8 cellular contexts compared by ENCODE assay signal in genomic region chr3:61251174-61251972, GRCh38. TPM values are rescaled to one million over a fixed set of nuclear protein-coding genes. Genes with fewer than 3 reads are reported as not detected.
DNase-seq lines count a peak whose midpoint lies in the region; ATAC-seq and TF ChIP-seq lines count a peak whose summit lies in the region.

TSS of gene FHIT (minus strand) at chr3:61251452.

- in situ Hi-C loops in GM13976 (cut with MboI; ENCODE audit: low sequenced_read_pairs, unreplicated experiment): no loop called here

- peak within 1 kb of the TSS; percentile 53 to 93 (median 86) for H3K27ac ChIP-seq in heart right ventricle

- no peaks in the 10 kb centered on the region for H3K9me3 ChIP-seq in heart right ventricle

- peak within 1 kb of the TSS; percentile 89 for H3K27ac Mint-ChIP-seq in type B pancreatic cell

- DNase-seq in GM13976 (ENCODE audit: low spot score) (peak; percentile 90), NCI-H1436 treated with DMSO at 0.1 percent for 48 hours (lab: John Stamatoyannopoulos, UW) (peak; percentile 35), T-helper 1 cell (peak; percentile 70 to 93 (median 81)), amniotic epithelial cell (ENCODE audit: low read depth) (peak; percentile 84), heart right ventricle (peak; percentile 95), pons (ENCODE audit: low spot score) (peak; percentile 97), type B pancreatic cell (ENCODE audit: extremely low spot score, unreplicated experiment) (peak; percentile 92)

- TF ChIP-seq CTCF in GM13976 (IDR thresholded peaks at IDR 0.05; ENCODE audit: borderline replicate concordance, control extremely low read depth, extremely low read depth, insufficient read depth, missing control alignments) (no peak), heart right ventricle (IDR thresholded peaks at IDR 0.05) (peak in 1 of 9 donors; percentile 19), type B pancreatic cell (conservative IDR thresholded peaks at IDR 0.05) (peak; percentile 30)

- H3K4me1 Mint-ChIP-seq in type B pancreatic cell (ENCODE audit: unreplicated experiment): peaks cover 33% of the 10 kb centered on the region

- WGBS in heart right ventricle, 2 donors: 0 to 1% methylated on average over 41 of the region's 41 CpGs

- H3K36me3 Mint-ChIP-seq in type B pancreatic cell: no peaks in the 10 kb centered on the region

- intact Hi-C loops in heart right ventricle (cut with DNase I): loop anchor here in 2 of 10 donors (2.0 to 10.0 kb wide), 2 partner anchors 97 to 933 kb away; no protein-coding TSS in a partner anchor

- H3K27me3 Mint-ChIP-seq in type B pancreatic cell: no peaks in the 10 kb centered on the region

- no peaks in the 10 kb centered on the region for H3K36me3 ChIP-seq in heart right ventricle

- H3K4me3 Mint-ChIP-seq in type B pancreatic cell: peak within 1 kb of the TSS; percentile 94

- peaks cover 0 to 30% (median 18%) of the 10 kb centered on the region in 9 donors for H3K4me1 ChIP-seq in heart right ventricle

- ATAC-seq in HG02798 (IDR thresholded peaks at IDR 0.05; ENCODE audit: poor library complexity, unreplicated experiment): peak; percentile 91
- ATAC-seq in heart right ventricle: peak; percentile 99

- no peaks in the 10 kb centered on the region for H3K9me3 Mint-ChIP-seq in type B pancreatic cell

- no peaks in the 10 kb centered on the region for H3K27me3 ChIP-seq in heart right ventricle

- peak within 1 kb of the TSS; percentile 53 to 90 (median 74) for H3K4me3 ChIP-seq in heart right ventricle

RNA-seq across cellular contexts. Expression of gene FHIT, which starts in this region (rescaled TPM):
- 10 to 100 TPM; 15.6 to 25.5 (median 19.3) TPM for total RNA-seq in heart right ventricle
- polyA plus RNA-seq in heart right ventricle: 10 to 100 TPM in 1 of 2 donors, 1 to 10 TPM in 1; 4.7 to 11.6 TPM
- total RNA-seq in type B pancreatic cell (ENCODE audit: low replicate concordance): 6.9 and 11.7 TPM in 2 replicates

Comparison
In these comparisons a context has a peak if more than half of its experiments do, and no peak if none do; other contexts are left out.
1. Peak in every context shown above with its lines: DNase-seq, ATAC-seq, H3K4me3 ChIP-seq and H3K27ac ChIP-seq.
2. DNase-seq: peak in every context shown above with its lines; median percentile 97 in pons; 95 in heart right ventricle; 92 in type B pancreatic cell; 90 in GM13976; 84 in amniotic epithelial cell; 81 in T-helper 1 cell; 35 in NCI-H1436 treated with DMSO at 0.1 percent for 48 hours.